In genomic region chr20:11917663-11918062, GRCh38 we compare ENCODE assay signal across 8 cellular contexts. TPM values are rescaled to one million over a fixed set of nuclear protein-coding genes. Genes with fewer than 3 reads are reported as not detected.
DNase-seq lines count a peak whose midpoint lies in the region; ATAC-seq and TF ChIP-seq lines count a peak whose summit lies in the region.

TSS of gene BTBD3 (plus strand) at chr20:11917893. CDS start at chr20:11918276, 383 bp downstream.

- H3K4me3 ChIP-seq in SJSA1: no peak within 1 kb of the TSS

- peaks cover 2% of the 10 kb centered on the region for H3K36me3 Mint-ChIP-seq in activated CD4-positive, alpha-beta T cell treated with anti-CD3 and anti-CD28 coated beads for 36 hours (ENCODE audit: low read depth)
- H3K36me3 Mint-ChIP-seq in nephron progenitor cell (ENCODE audit: low read depth): peaks cover 17% of the 10 kb centered on the region

- POLR2A ChIA-PET in activated CD4-positive, alpha-beta T cell treated with anti-CD3 and anti-CD28 coated beads for 36 hours (lab: Charles Lee): no interaction called here

- H3K36me3 ChIP-seq in SJSA1: no peaks in the 10 kb centered on the region; the same call in 1 of the 2 replicates

- H3K4me1 Mint-ChIP-seq in activated CD4-positive, alpha-beta T cell treated with anti-CD3 and anti-CD28 coated beads for 36 hours: peaks cover 8% of the 10 kb centered on the region
- H3K4me1 Mint-ChIP-seq in nephron progenitor cell: peaks cover 29% of the 10 kb centered on the region

- H3K9me3 ChIP-seq in SJSA1 (replicated peaks): no peaks in the 10 kb centered on the region

- H3K4me1 ChIP-seq in SJSA1 (replicated peaks): no peaks in the 10 kb centered on the region

- no peak for TF ChIP-seq CTCF in nephron progenitor cell (IDR thresholded peaks at IDR 0.05)

- intact Hi-C loops in activated CD4-positive, alpha-beta T cell treated with anti-CD3 and anti-CD28 coated beads for 36 hours (cut with DNase I, micrococcal nuclease): no loop called here

- CTCF ChIA-PET in activated CD4-positive, alpha-beta T cell treated with anti-CD3 and anti-CD28 coated beads for 36 hours (lab: Charles Lee): interaction anchor here (1.7 kb wide), 1 partner anchor 9 kb away, joined by 3 read pairs; no protein-coding TSS in a partner anchor

- no peak within 1 kb of the TSS for H3K4me3 Mint-ChIP-seq in activated CD4-positive, alpha-beta T cell treated with anti-CD3 and anti-CD28 coated beads for 36 hours
- H3K4me3 Mint-ChIP-seq in nephron progenitor cell: no peak within 1 kb of the TSS

- H3K27ac Mint-ChIP-seq in activated CD4-positive, alpha-beta T cell treated with anti-CD3 and anti-CD28 coated beads for 36 hours: no peak within 1 kb of the TSS
- H3K27ac Mint-ChIP-seq in nephron progenitor cell: peak within 1 kb of the TSS; percentile 62

- H3K27ac ChIP-seq in SJSA1: no peak within 1 kb of the TSS

- peak; percentile 14 for DNase-seq in activated CD4-positive, alpha-beta T cell treated with anti-CD3 and anti-CD28 coated beads for 36 hours
- DNase-seq in activated CD4-positive, alpha-beta T cell treated with anti-CD3 and anti-CD28 coated beads, Interleukin-2, amount 50 U/mL, for 1 hour: no peak
- DNase-seq in SJSA1 (ENCODE audit: low read depth in 1 of 2, low spot score in 2 of 2) (no peak), fibroblast of peridontal ligament (ENCODE audit: extremely low read depth) (peak; percentile 72), nephron progenitor cell (no peak), Kasumi-1 (lab: John Stamatoyannopoulos, UW) (no peak), NOMO-1 (lab: John Stamatoyannopoulos, UW; ENCODE audit: unreplicated experiment in 2 of 2) (no peak)

- ATAC-seq in activated CD4-positive, alpha-beta T cell treated with anti-CD3 and anti-CD28 coated beads for 36 hours: peak; percentile 78
- peak; percentile 91 for ATAC-seq in HG03521 (IDR thresholded peaks at IDR 0.05; ENCODE audit: unreplicated experiment)

- no peaks in the 10 kb centered on the region for H3K27me3 Mint-ChIP-seq in activated CD4-positive, alpha-beta T cell treated with anti-CD3 and anti-CD28 coated beads for 36 hours
- no peaks in the 10 kb centered on the region for H3K27me3 Mint-ChIP-seq in nephron progenitor cell (ENCODE audit: low read depth, poor library complexity)

- H3K9me3 Mint-ChIP-seq in activated CD4-positive, alpha-beta T cell treated with anti-CD3 and anti-CD28 coated beads for 36 hours (ENCODE audit: low read depth): no peaks in the 10 kb centered on the region
- no peaks in the 10 kb centered on the region for H3K9me3 Mint-ChIP-seq in nephron progenitor cell

- H3K27me3 ChIP-seq in SJSA1 (replicated peaks): no peaks in the 10 kb centered on the region

RNA-seq across cellular contexts. Expression of gene BTBD3, which starts in this region (rescaled TPM):
- 10 to 100 TPM; 11.6 to 12.0 TPM for total RNA-seq in activated CD4-positive, alpha-beta T cell treated with anti-CD3 and anti-CD28 coated beads for 36 hours
- total RNA-seq in SJSA1 (2014; rRNA removed; shearing (Covaris generic)): 26.4 and 30.4 TPM in 2 replicates

Comparison
In these comparisons a context has a peak if more than half of its experiments do, and no peak if none do; other contexts are left out.
1. DNase-seq: peak in activated CD4-positive, alpha-beta T cell treated with anti-CD3 and anti-CD28 coated beads for 36 hours (single experiment) and fibroblast of peridontal ligament (single experiment); none in activated CD4-positive, alpha-beta T cell treated with anti-CD3 and anti-CD28 coated beads, Interleukin-2, amount 50 U/mL, for 1 hour (single experiment), SJSA1 (0 of 2), nephron progenitor cell (single experiment), Kasumi-1 (0 of 2) and NOMO-1 (0 of 2).